Comparison of ENCODE assay signal across 8 cellular contexts in the genomic region with DNA sequence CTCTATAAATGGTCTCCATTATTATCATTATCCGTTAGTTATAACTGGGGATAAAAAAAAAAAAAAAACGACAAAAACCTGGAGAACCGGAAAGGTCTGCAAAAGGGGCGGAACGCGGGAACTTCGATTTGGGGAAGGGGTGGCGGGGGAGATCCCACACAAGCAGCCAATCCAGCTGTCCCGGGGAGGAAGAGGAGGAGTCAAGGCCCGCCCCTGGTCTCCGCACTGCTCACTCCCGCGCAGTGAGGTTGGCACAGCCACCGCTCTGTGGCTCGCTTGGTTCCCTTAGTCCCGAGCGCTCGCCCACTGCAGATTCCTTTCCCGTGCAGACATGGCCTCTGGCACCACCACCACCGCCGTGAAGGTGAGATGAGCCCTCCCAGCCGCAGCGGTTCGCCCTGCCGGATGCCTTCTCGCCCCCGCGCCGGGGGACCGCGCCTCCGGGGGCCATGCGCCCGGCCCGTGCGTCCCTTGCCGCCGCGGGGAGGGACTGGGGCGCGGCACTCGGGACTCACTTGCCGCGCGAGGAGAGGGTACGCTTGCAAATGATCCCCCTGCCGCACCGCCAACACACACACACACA. TPM values are rescaled to one million over a fixed set of nuclear protein-coding genes. Genes with fewer than 3 reads are reported as not detected.
A peak's percentile ranks its signal among the peaks of the same experiment; 100 is the strongest.
DNase-seq lines count a peak whose midpoint lies in the region; ATAC-seq and TF ChIP-seq lines count a peak whose summit lies in the region.

TSS of gene MTAP (plus strand) at position 219 of the 583 bp plus-strand sequence. CDS start at position 332, 113 bp downstream.

- H3K4me1 Mint-ChIP-seq in CD8-positive, alpha-beta memory T cell, result peaks cover 36 to 48% (median 47%) of the 10 kb centered on the region in 3 donors
- H3K4me1 Mint-ChIP-seq in activated T-cell treated with anti-CD3 and anti-CD28 coated beads, Interleukin-2, amount 50 U/mL, for 4 hours (ENCODE audit: low read depth), result peaks cover 40% of the 10 kb centered on the region

- H3K4me3 Mint-ChIP-seq in CD8-positive, alpha-beta memory T cell, result peak within 1 kb of the TSS; percentile 94 to 100 (median 99)
- peak within 1 kb of the TSS; percentile 100 for H3K4me3 Mint-ChIP-seq in activated T-cell treated with anti-CD3 and anti-CD28 coated beads, Interleukin-2, amount 50 U/mL, for 4 hours

- TF ChIP-seq CTCF in OCI-LY1 (IDR thresholded peaks at IDR 0.05; ENCODE audit: low read length) (no peak), esophagus squamous epithelium (IDR thresholded peaks at IDR 0.05) (no peak)

- peak in 3 of 4 donors; percentile 60 to 92 (median 91) for TF ChIP-seq POLR2A in esophagus squamous epithelium (IDR thresholded peaks at IDR 0.05)

- CTCF ChIA-PET in CD8-positive, alpha-beta memory T cell (lab: Charles Lee), result interaction anchor here (1.1 to 3.0 kb wide), 7 partner anchors 8 to 368 kb away, joined by 3 to 10 read pairs (median 4); no protein-coding TSS in a partner anchor

- H3K9me3 Mint-ChIP-seq in CD8-positive, alpha-beta memory T cell, result peaks cover 0 to 3% (median 0%) of the 10 kb centered on the region in 5 donors
- no peaks in the 10 kb centered on the region for H3K9me3 Mint-ChIP-seq in activated T-cell treated with anti-CD3 and anti-CD28 coated beads, Interleukin-2, amount 50 U/mL, for 4 hours

- POLR2A ChIA-PET in CD8-positive, alpha-beta memory T cell (lab: Charles Lee), result interaction anchor here (0.6 to 1.0 kb wide), 5 partner anchors 183 to 567 kb away, joined by 3 to 6 read pairs (median 4); no protein-coding TSS in a partner anchor

- peak within 1 kb of the TSS; percentile 75 for H3K9ac ChIP-seq in OCI-LY1 (ENCODE audit: low read length)

- no peaks in the 10 kb centered on the region for H3K9me3 ChIP-seq in CD8-positive, alpha-beta memory T cell (ENCODE audit: low read length)
- H3K9me3 ChIP-seq in OCI-LY1 (ENCODE audit: low read length) (no peaks in the 10 kb centered on the region), esophagus squamous epithelium (no peaks in the 10 kb centered on the region)

- intact Hi-C loops in esophagus squamous epithelium (cut with DNase I), result no loop called here

- peak within 1 kb of the TSS; percentile 30 for H3K27ac ChIP-seq in CD8-positive, alpha-beta memory T cell (ENCODE audit: low read depth, low read length)
- peak within 1 kb of the TSS; percentile 39 for H3K27ac ChIP-seq in OCI-LY1 (ENCODE audit: low read depth, low read length, poor library complexity, severe bottlenecking)
- H3K27ac ChIP-seq in esophagus squamous epithelium, result peak within 1 kb of the TSS; percentile 88 to 96 (median 92)

- peak; percentile 72 for ATAC-seq in GM19468 (IDR thresholded peaks at IDR 0.05; ENCODE audit: extremely low read depth, unreplicated experiment)
- peak; percentile 86 to 88 for ATAC-seq in activated T-cell treated with anti-CD3 and anti-CD28 coated beads, Interleukin-2, amount 50 U/mL, for 4 hours

- WGBS in esophagus squamous epithelium, 2 donors, result 0 to 1% methylated on average over 16 to 17 of the region's 48 CpGs

- H3K27ac Mint-ChIP-seq in CD8-positive, alpha-beta memory T cell, result peak within 1 kb of the TSS; percentile 93 to 99 (median 96)

- H3K9me2 ChIP-seq in OCI-LY1 (ENCODE audit: low read depth, low read length), result no peaks in the 10 kb centered on the region

- H3K27me3 ChIP-seq in CD8-positive, alpha-beta memory T cell (ENCODE audit: insufficient read depth, low read length, poor library complexity, severe bottlenecking), result no peaks in the 10 kb centered on the region
- H3K27me3 ChIP-seq in OCI-LY1 (ENCODE audit: insufficient read depth, low read length) (0 out of 2 replicates have a peak, but pooled peaks cover under 1% of the 10 kb centered on the region), esophagus squamous epithelium (peaks cover 0 to 5% (median 0%) of the 10 kb centered on the region in 4 donors)

- peaks cover 0 to 15% (median 0%) of the 10 kb centered on the region in 3 donors for H3K36me3 Mint-ChIP-seq in CD8-positive, alpha-beta memory T cell
- H3K36me3 Mint-ChIP-seq in activated T-cell treated with anti-CD3 and anti-CD28 coated beads, Interleukin-2, amount 50 U/mL, for 4 hours (ENCODE audit: insufficient read depth), result peaks cover 8% of the 10 kb centered on the region

- peaks cover 27% of the 10 kb centered on the region for H3K4me1 ChIP-seq in CD8-positive, alpha-beta memory T cell (ENCODE audit: insufficient read depth, low read length)
- peaks cover 48% of the 10 kb centered on the region for H3K4me1 ChIP-seq in OCI-LY1 (ENCODE audit: insufficient read depth, low read length, severe bottlenecking)
- peaks cover 0 to 57% (median 6%) of the 10 kb centered on the region in 3 donors for H3K4me1 ChIP-seq in esophagus squamous epithelium

- peak within 1 kb of the TSS; percentile 81 for H2AFZ ChIP-seq in OCI-LY1 (ENCODE audit: low read length)

- peak within 1 kb of the TSS; percentile 88 for H3K4me2 ChIP-seq in OCI-LY1 (ENCODE audit: low read length)

- 0 out of 2 replicates have a peak, but pooled peaks cover 3% of the 10 kb centered on the region for H4K20me1 ChIP-seq in OCI-LY1 (ENCODE audit: insufficient read depth, low read length)

- no peaks in the 10 kb centered on the region for H3K36me3 ChIP-seq in CD8-positive, alpha-beta memory T cell (ENCODE audit: insufficient read depth, low read length)
- peaks cover 24% of the 10 kb centered on the region; the same call in 1 of the 2 replicates for H3K36me3 ChIP-seq in OCI-LY1 (ENCODE audit: insufficient read depth, low read length)
- H3K36me3 ChIP-seq in esophagus squamous epithelium, result peaks cover 0 to 6% (median 0%) of the 10 kb centered on the region in 3 donors

- H3F3A ChIP-seq in OCI-LY1 (ENCODE audit: insufficient read depth, low read length), result no peaks in the 10 kb centered on the region

- H3K27me3 Mint-ChIP-seq in CD8-positive, alpha-beta memory T cell, result peaks cover 12 to 18% of the 10 kb centered on the region in 2 donors
- H3K27me3 Mint-ChIP-seq in activated T-cell treated with anti-CD3 and anti-CD28 coated beads, Interleukin-2, amount 50 U/mL, for 4 hours (ENCODE audit: low read depth), result peaks cover 13% of the 10 kb centered on the region

- DNase-seq in CD8-positive, alpha-beta memory T cell, result peak; percentile 49 to 76 (median 68)
- DNase-seq in HS-5 (ENCODE audit: low read depth) (peak; percentile 65), esophagus squamous epithelium (lab: John Stamatoyannopoulos, UW) (peak; percentile 37), myocyte (ENCODE audit: low read depth) (peak; percentile 96)
- peak; percentile 61 for DNase-seq in activated T-cell treated with anti-CD3 and anti-CD28 coated beads, Interleukin-2, amount 50 U/mL, for 4 hours
- DNase-seq in stimulated activated CD8-positive, alpha-beta memory T cell treated with anti-CD3 and anti-CD28 coated beads, Interleukin-7, amount 100 ng/mL, for 24 hours (ENCODE audit: low read depth), result peak; percentile 54

- H3K79me2 ChIP-seq in OCI-LY1 (ENCODE audit: insufficient read depth, low read length), result peaks cover 47% of the 10 kb centered on the region

- H3K4me3 ChIP-seq in CD8-positive, alpha-beta memory T cell (ENCODE audit: low read length), result peak within 1 kb of the TSS; percentile 82
- peak within 1 kb of the TSS; percentile 72 for H3K4me3 ChIP-seq in OCI-LY1 (ENCODE audit: low read depth, low read length, poor library complexity, severe bottlenecking)
- peak within 1 kb of the TSS; percentile 44 to 95 (median 80) for H3K4me3 ChIP-seq in esophagus squamous epithelium

RNA-seq across cellular contexts. Expression of gene MTAP, which starts in this region (rescaled TPM):
- total RNA-seq in CD8-positive, alpha-beta memory T cell, result 10 to 100 TPM; 77.4 to 81.6 TPM
- polyA plus RNA-seq in CD8-positive, alpha-beta memory T cell, result 19.3 TPM
- total RNA-seq in activated T-cell treated with anti-CD3 and anti-CD28 coated beads, Interleukin-2, amount 50 U/mL, for 4 hours, result 10 to 100 TPM; 73.2 to 78.1 (median 76.3) TPM
- total RNA-seq in esophagus squamous epithelium (10 to 100 TPM; 16.1 to 37.4 (median 27.6) TPM), myocyte (31.0 and 40.8 TPM in 2 replicates)
- polyA plus RNA-seq in myocyte (2012), result 16.3 TPM

Comparison
In these comparisons a context has a peak if more than half of its experiments do, and no peak if none do; other contexts are left out.
1. Peak in every context shown above with its lines: DNase-seq, ATAC-seq, H3K4me3 ChIP-seq and H3K27ac ChIP-seq.
2. DNase-seq: peak in every context shown above with its lines; median percentile 96 in myocyte; 68 in CD8-positive, alpha-beta memory T cell; 65 in HS-5; 61 in activated T-cell treated with anti-CD3 and anti-CD28 coated beads, Interleukin-2, amount 50 U/mL, for 4 hours; 54 in stimulated activated CD8-positive, alpha-beta memory T cell treated with anti-CD3 and anti-CD28 coated beads, Interleukin-7, amount 100 ng/mL, for 24 hours; 37 in esophagus squamous epithelium.
3. H3K27ac ChIP-seq: peak in every context shown above with its lines; median percentile 92 in esophagus squamous epithelium; 39 in OCI-LY1; 30 in CD8-positive, alpha-beta memory T cell.